ENCODE assay signal across 10 cellular contexts in genomic region chr5:151661968-151662732, GRCh38. TPM values are rescaled to one million over a fixed set of nuclear protein-coding genes. Genes with fewer than 3 reads are reported as not detected.
DNase-seq lines count a peak whose midpoint lies in the region; ATAC-seq and TF ChIP-seq lines count a peak whose summit lies in the region.
"Had no signal": no experiment of that assay in that cellular context is flagged by ENCODE, and none has a peak within 500 bp of the region (broad histone marks: within the 10 kb centered on the region; RNA-seq: fewer than 3 reads in every experiment).

No MANE protein-coding gene starts in this region.

- ATAC-seq in GM19395 (IDR thresholded peaks at IDR 0.05; ENCODE audit: unreplicated experiment): peak; percentile 70
- peak; percentile 73 for ATAC-seq in HG02885 (IDR thresholded peaks at IDR 0.05; ENCODE audit: poor library complexity, unreplicated experiment)
- no peak for ATAC-seq in T-helper 17 cell
- no peak for ATAC-seq in thoracic aorta (ENCODE audit: insufficient number of reproducible peaks, low FRiP score, low read depth)

- 52 to 71% methylated on average over 4 of the region's 4 CpGs for WGBS in transverse colon (ENCODE audit: low coverage in 1 of 2), 2 donors

- peaks cover 37% of the 10 kb centered on the region for H3K27me3 Mint-ChIP-seq in T-helper 17 cell

- TF ChIP-seq CTCF in thoracic aorta (IDR thresholded peaks at IDR 0.05): no peak
- no peak for TF ChIP-seq CTCF in transverse colon (IDR thresholded peaks at IDR 0.05)

- H3K4me3 Mint-ChIP-seq in T-helper 17 cell: no peak overlapping the region
- H3K4me3 Mint-ChIP-seq: central memory CD8-positive, alpha-beta T cell had no signal

- H3K9me3 ChIP-seq in T-helper 17 cell (ENCODE audit: control insufficient read depth, low read length, poor library complexity, severe bottlenecking): no peaks in the 10 kb centered on the region
- H3K9me3 ChIP-seq in thoracic aorta: no peaks in the 10 kb centered on the region
- H3K9me3 ChIP-seq in transverse colon: no peaks in the 10 kb centered on the region

- peak overlapping the region; percentile 56 for H3K27ac Mint-ChIP-seq in T-helper 17 cell

- no peak for DNase-seq in T-helper 17 cell
- no peak for DNase-seq in thoracic aorta (ENCODE audit: low spot score)
- no peak for DNase-seq in NK-92 (lab: John Stamatoyannopoulos, UW; ENCODE audit: unreplicated experiment)
- no peak for DNase-seq in SIG-M5 treated with dmso at 0.1 percent for 504 hours (lab: John Stamatoyannopoulos, UW; ENCODE audit: unreplicated experiment)
- DNase-seq in transverse colon: no peak
- DNase-seq: NCI-H1105 treated with DMSO at 0.1 percent for 48 hours; stimulated activated CD4-positive, alpha-beta T cell treated with anti-CD3 and anti-CD28 coated beads, Interleukin-2, amount 100 ng/mL, for 24 hours had no signal

- intact Hi-C loops in transverse colon (cut with DNase I; ENCODE audit: low total_unique reads): no loop called here

- H3K27ac ChIP-seq in thoracic aorta: peak overlapping the region; percentile 95 to 98
- H3K27ac ChIP-seq in transverse colon: peak overlapping the region in 1 of 4 donors; percentile 53

- no peak for TF ChIP-seq POLR2A in transverse colon (IDR thresholded peaks at IDR 0.05)

- H3K4me1 ChIP-seq in thoracic aorta (ENCODE audit: control insufficient read depth in 1 of 2, low read depth in 2 of 2): peaks cover 39 to 69% of the 10 kb centered on the region in 2 donors
- H3K4me1 ChIP-seq in transverse colon: peaks cover 9 to 34% (median 14%) of the 10 kb centered on the region in 4 donors

- H3K4me1 Mint-ChIP-seq in T-helper 17 cell: peaks cover 11% of the 10 kb centered on the region

- no peak overlapping the region for H3K4me3 ChIP-seq in thoracic aorta
- no peak overlapping the region for H3K4me3 ChIP-seq in transverse colon

- H3K36me3 ChIP-seq in thoracic aorta: peaks cover 50% of the 10 kb centered on the region
- no peaks in the 10 kb centered on the region for H3K36me3 ChIP-seq in transverse colon

- no peaks in the 10 kb centered on the region for H3K36me3 Mint-ChIP-seq in T-helper 17 cell (ENCODE audit: low read depth)

- TF ChIP-seq EP300 in transverse colon (IDR thresholded peaks at IDR 0.05; ENCODE audit: low read depth): no peak

- in situ Hi-C loops in transverse colon (cut with MboI; ENCODE audit: low pct_ligation_motif_present in 1 of 4, low pct_unique_long_range_greater_than_20kb in 1 of 4, low sequenced_read_pairs in 3 of 4): loop anchor here in 2 of 4 donors (5.0 to 10.0 kb wide), 2 partner anchors 80 to 83 kb away; no protein-coding TSS in a partner anchor

- H3K27me3 ChIP-seq in thoracic aorta (replicated peaks; ENCODE audit: insufficient read depth): no peaks in the 10 kb centered on the region
- no peaks in the 10 kb centered on the region for H3K27me3 ChIP-seq in transverse colon

RNA-seq across cellular contexts. Expression of gene SPARC, which starts 24.6 kb away (rescaled TPM):
- total RNA-seq in T-helper 17 cell: 100 to 1,000 TPM in 1 of 2 donors, 10 to 100 TPM in 1; 12.5 to 494 TPM
- 1,000 to 10,000 TPM; 1,654 to 1,851 TPM for total RNA-seq in thoracic aorta
- 100 to 1,000 TPM in 1 of 4 donors, 10 to 100 TPM in 3; 47.9 to 267 (median 85.1) TPM for total RNA-seq in transverse colon

Comparison
In these comparisons a context has a peak if more than half of its experiments do, and no peak if none do; other contexts are left out.
1. ATAC-seq: peak in GM19395 (single experiment) and HG02885 (single experiment); none in T-helper 17 cell (single experiment) and thoracic aorta (single experiment).